ENCODE assay signal across 27 cellular contexts in genomic region chr18:60327880-60328589, GRCh38. TPM values are rescaled to one million over a fixed set of nuclear protein-coding genes. Genes with fewer than 3 reads are reported as not detected.
"Had no signal": no experiment of that assay in that cellular context is flagged by ENCODE, and none has a peak within 500 bp of the region (broad histone marks: within the 10 kb centered on the region; RNA-seq: fewer than 3 reads in every experiment).

No MANE protein-coding gene starts in this region.

- H3K4me1 ChIP-seq: Peyer's patch, SJCRH30 had no signal

- H3K4me2 ChIP-seq: PC-9 had no signal

- DNase-seq: KBM-7; MV-4-11; NCI-H1048; NCI-H1105; NCI-H1417; NCI-H146; NCI-H1694 treated with DMSO at 0.1 percent for 48 hours; NCI-H1930; NCI-H2081; NCI-H2107; NCI-H2171; NCI-H226; NCI-H446; NCI-H510A; NCI-H524 treated with DMSO at 0.1 percent for 48 hours; NCI-H69; NCI-H774; NK-92 treated with Interleukin-12 subunit alpha and Interleukin-12 subunit beta, amount 100 ng/mL, for 24 hours; PC-9; Peyer's patch; SHP77 treated with DMSO at 0.1 percent for 48 hours; SJCRH30 had no signal

- ATAC-seq: Right ventricle myocardium inferior had no signal

- H3K27me3 ChIP-seq: Peyer's patch, SJCRH30 had no signal

- H3K36me3 ChIP-seq: Peyer's patch, SJCRH30 had no signal

- H3K9me3 ChIP-seq: Peyer's patch, SJCRH30 had no signal

- H2AFZ ChIP-seq: PC-9 had no signal

- H3K27ac ChIP-seq: PC-9, Peyer's patch, SJCRH30 had no signal

- H3K4me3 ChIP-seq: PC-9, Peyer's patch, SJCRH30 had no signal

RNA-seq across cellular contexts. Expression of gene MC4R, which starts 44.5 kb away (rescaled TPM):
- total RNA-seq: HT-29, LHCN-M2, MCF 10A, PC-9, Peyer's patch, Right ventricle myocardium inferior, RPMI7951, SJCRH30 had no signal
